Comparison of ENCODE assay signal across 8 cellular contexts in the genomic region with DNA sequence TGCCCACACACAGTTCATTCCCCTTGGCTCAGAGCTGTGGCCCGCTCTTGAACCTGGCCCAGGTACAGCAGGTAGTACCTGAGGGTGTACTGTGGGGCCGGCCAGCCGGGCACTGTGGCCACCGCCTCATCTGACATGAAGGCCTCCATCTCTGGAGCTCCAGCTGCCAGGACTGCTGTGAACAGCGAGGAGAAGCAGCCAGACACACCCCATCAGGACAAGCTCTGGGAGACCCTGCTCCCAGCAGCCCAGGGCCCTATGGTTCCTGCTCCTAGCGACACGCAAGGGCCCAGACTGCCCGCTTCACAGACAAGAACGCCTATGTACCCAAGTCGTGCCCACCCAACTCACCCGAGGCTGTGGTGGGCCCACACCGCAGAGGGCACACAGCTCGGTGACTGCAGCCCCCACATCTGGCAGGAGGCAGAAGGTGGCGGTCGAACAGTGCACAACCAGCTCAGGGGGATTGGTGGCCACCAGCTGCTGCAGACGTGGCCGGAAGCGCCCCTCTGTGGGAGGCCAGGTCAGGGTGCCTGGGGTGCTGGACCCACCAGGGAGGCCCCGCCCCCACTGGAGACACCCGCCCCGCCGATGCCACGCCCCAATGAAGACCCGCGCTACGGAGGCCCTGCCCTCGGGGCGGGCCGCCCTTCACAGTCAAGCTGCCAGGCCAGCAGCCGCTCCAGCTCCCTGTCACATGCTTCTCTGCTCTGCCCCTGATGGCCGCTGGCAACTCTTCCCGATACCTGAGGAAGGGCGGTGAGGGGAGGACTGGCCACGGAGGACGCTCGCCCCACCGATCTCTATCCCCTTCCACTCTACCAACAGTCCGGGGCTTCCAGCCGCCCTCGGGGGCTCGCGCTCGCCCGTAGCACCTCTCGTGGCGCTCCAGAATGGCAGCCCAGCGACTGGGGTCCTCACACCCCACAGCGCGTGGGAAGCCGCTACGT. TPM values are rescaled to one million over a fixed set of nuclear protein-coding genes. Genes with fewer than 3 reads are reported as not detected.
DNase-seq lines count a peak whose midpoint lies in the region; ATAC-seq and TF ChIP-seq lines count a peak whose summit lies in the region.

No MANE protein-coding gene starts in this region.

- H3K4me1 ChIP-seq in CD4-positive, CD25-positive, alpha-beta regulatory T cell (ENCODE audit: control insufficient read depth, insufficient read depth, low read length, poor library complexity, severe bottlenecking) = peaks cover 44% of the 10 kb centered on the region
- H3K4me1 ChIP-seq in HCT116 (ENCODE audit: control insufficient read depth in 1 of 2, insufficient read depth in 2 of 2, low read length in 2 of 2) = peaks cover 11 to 36% of the 10 kb centered on the region in 2 experiments

- H3K4me3 Mint-ChIP-seq in CD4-positive, CD25-positive, alpha-beta regulatory T cell = peak overlapping the region; percentile 84 to 93 (median 85)
- H3K4me3 Mint-ChIP-seq in activated naive CD4-positive, alpha-beta T cell treated with anti-CD3 and anti-CD28 coated beads, Interleukin-2, amount 10 ng/mL, durations not matched to agents 7 days and 5 days = peak overlapping the region; percentile 71
- peak overlapping the region; percentile 82 for H3K4me3 Mint-ChIP-seq in glutamatergic neuron (ENCODE audit: unreplicated experiment)

- H3K4me2 ChIP-seq in HCT116 (ENCODE audit: low read length) = peak overlapping the region; percentile 71

- H3K9ac ChIP-seq in HCT116 (ENCODE audit: low read length) = peak overlapping the region; percentile 48; the same call in 1 of the 2 replicates

- peak overlapping the region; percentile 69 for H3K27ac ChIP-seq in CD4-positive, CD25-positive, alpha-beta regulatory T cell (ENCODE audit: insufficient read depth, low read length, poor library complexity, severe bottlenecking)
- peak overlapping the region; percentile 75 for H3K27ac ChIP-seq in HCT116 (ENCODE audit: low read depth, low read length)

- peaks cover 35% of the 10 kb centered on the region for H3K79me2 ChIP-seq in HCT116 (ENCODE audit: insufficient read depth, low read length)

- DNase-seq in CD4-positive, CD25-positive, alpha-beta regulatory T cell = peak in 2 of 3 donors; percentile 46 to 57
- DNase-seq in HCT116 (ENCODE audit: low read depth, low spot score) (no peak), NCI-H82 treated with DMSO at 0.1 percent for 48 hours (lab: John Stamatoyannopoulos, UW; ENCODE audit: unreplicated experiment) (peak; percentile 66), glutamatergic neuron (peak; percentile 79), occipital lobe (lab: John Stamatoyannopoulos, UW) (peak; percentile 38), epidermal melanocyte (ENCODE audit: insufficient read length, low spot score) (no peak)
- DNase-seq in activated naive CD4-positive, alpha-beta T cell treated with anti-CD3 and anti-CD28 coated beads, Interleukin-2, amount 10 ng/mL, durations not matched to agents 7 days and 5 days = peak; percentile 70

- no peaks in the 10 kb centered on the region for H3K9me3 Mint-ChIP-seq in CD4-positive, CD25-positive, alpha-beta regulatory T cell
- no peaks in the 10 kb centered on the region for H3K9me3 Mint-ChIP-seq in activated naive CD4-positive, alpha-beta T cell treated with anti-CD3 and anti-CD28 coated beads, Interleukin-2, amount 10 ng/mL, durations not matched to agents 7 days and 5 days
- H3K9me3 Mint-ChIP-seq in glutamatergic neuron (ENCODE audit: unreplicated experiment) = peaks cover 7% of the 10 kb centered on the region

- TF ChIP-seq CTCF in HCT116 (IDR thresholded peaks at IDR 0.05 in 2 of 3, conservative IDR thresholded peaks at IDR 0.05 in 1 of 3; ENCODE audit: borderline replicate concordance in 1 of 3, insufficient read depth in 1 of 3, low read depth in 2 of 3, low read length in 2 of 3) (no peak), glutamatergic neuron (IDR thresholded peaks at IDR 0.05; ENCODE audit: partially characterized antibody, unreplicated experiment) (no peak)

- intact Hi-C loops in HCT116 (cut with micrococcal nuclease) = no loop called here

- H2AFZ ChIP-seq in HCT116 (ENCODE audit: low read depth, low read length, poor library complexity, severe bottlenecking) = no peak overlapping the region

- no peak for ATAC-seq in CD4-positive, CD25-positive, alpha-beta regulatory T cell (ENCODE audit: low read depth in 2 of 2)
- ATAC-seq in HCT116 (peak; percentile 26), GM19452 (IDR thresholded peaks at IDR 0.05; ENCODE audit: unreplicated experiment) (no peak)

- H3K36me3 ChIP-seq in CD4-positive, CD25-positive, alpha-beta regulatory T cell (ENCODE audit: control insufficient read depth, insufficient read depth, low read length) = peaks cover 9% of the 10 kb centered on the region
- H3K36me3 ChIP-seq in HCT116 (ENCODE audit: control insufficient read depth in 1 of 2, insufficient read depth in 2 of 2, low read length in 2 of 2) = peaks cover 0 to 26% of the 10 kb centered on the region in 2 experiments; a peak in 2 of 4 replicates

- RAD21 ChIA-PET in HCT116 (lab: Charles Lee; ENCODE audit: low non-redundant PET in 1 of 2, low total read pairs in 2 of 2, uncharacterized antibody in 2 of 2, unreplicated experiment in 2 of 2) = no interaction called here

- H4K20me1 ChIP-seq in HCT116 (ENCODE audit: insufficient read depth) = no peaks in the 10 kb centered on the region

- no peaks in the 10 kb centered on the region for H3K9me3 ChIP-seq in CD4-positive, CD25-positive, alpha-beta regulatory T cell (ENCODE audit: control insufficient read depth in 2 of 2, low read length in 2 of 2)
- H3K9me3 ChIP-seq in HCT116 (ENCODE audit: control insufficient read depth in 1 of 2, insufficient read depth in 1 of 2, low read depth in 1 of 2, low read length in 2 of 2) = no peaks in the 10 kb centered on the region

- TF ChIP-seq RAD21 in HCT116 (IDR thresholded peaks at IDR 0.05; ENCODE audit: low read depth) = no peak

- H3K4me1 Mint-ChIP-seq in CD4-positive, CD25-positive, alpha-beta regulatory T cell = peaks cover 0 to 42% (median 5%) of the 10 kb centered on the region in 4 donors
- peaks cover 35% of the 10 kb centered on the region for H3K4me1 Mint-ChIP-seq in activated naive CD4-positive, alpha-beta T cell treated with anti-CD3 and anti-CD28 coated beads, Interleukin-2, amount 10 ng/mL, durations not matched to agents 7 days and 5 days
- peaks cover 9% of the 10 kb centered on the region for H3K4me1 Mint-ChIP-seq in glutamatergic neuron (ENCODE audit: low read depth, unreplicated experiment)

- H3K9me2 ChIP-seq in HCT116 (ENCODE audit: insufficient read depth) = no peaks in the 10 kb centered on the region

- peaks cover 3% of the 10 kb centered on the region for H3K36me3 Mint-ChIP-seq in CD4-positive, CD25-positive, alpha-beta regulatory T cell
- H3K36me3 Mint-ChIP-seq in activated naive CD4-positive, alpha-beta T cell treated with anti-CD3 and anti-CD28 coated beads, Interleukin-2, amount 10 ng/mL, durations not matched to agents 7 days and 5 days = peaks cover 15% of the 10 kb centered on the region
- H3K36me3 Mint-ChIP-seq in glutamatergic neuron (ENCODE audit: unreplicated experiment) = no peaks in the 10 kb centered on the region

- no peaks in the 10 kb centered on the region for H3K27me3 ChIP-seq in CD4-positive, CD25-positive, alpha-beta regulatory T cell (ENCODE audit: control insufficient read depth, insufficient read depth, low read length)
- H3K27me3 ChIP-seq in HCT116 (ENCODE audit: insufficient read depth, low read length) = no peaks in the 10 kb centered on the region

- POLR2A ChIA-PET in HCT116 (lab: Charles Lee) = interaction anchor here (0.6 kb wide), 1 partner anchor 142 kb away, joined by 4 read pairs; no protein-coding TSS in a partner anchor

- no TSS peak for BruUV-seq in HCT116 (replicated peaks; lab: Mats Ljungman, UMichigan)

- H3K27me3 Mint-ChIP-seq in CD4-positive, CD25-positive, alpha-beta regulatory T cell = no peaks in the 10 kb centered on the region
- peaks cover 33% of the 10 kb centered on the region for H3K27me3 Mint-ChIP-seq in activated naive CD4-positive, alpha-beta T cell treated with anti-CD3 and anti-CD28 coated beads, Interleukin-2, amount 10 ng/mL, durations not matched to agents 7 days and 5 days
- peaks cover 11% of the 10 kb centered on the region for H3K27me3 Mint-ChIP-seq in glutamatergic neuron (ENCODE audit: unreplicated experiment)

- peak overlapping the region in 1 of 3 donors; percentile 88 for H3K27ac Mint-ChIP-seq in CD4-positive, CD25-positive, alpha-beta regulatory T cell
- peak overlapping the region; percentile 42 for H3K27ac Mint-ChIP-seq in activated naive CD4-positive, alpha-beta T cell treated with anti-CD3 and anti-CD28 coated beads, Interleukin-2, amount 10 ng/mL, durations not matched to agents 7 days and 5 days
- peak overlapping the region; percentile 73 for H3K27ac Mint-ChIP-seq in glutamatergic neuron (ENCODE audit: unreplicated experiment)

- H3K4me3 ChIP-seq in CD4-positive, CD25-positive, alpha-beta regulatory T cell (ENCODE audit: low read depth, low read length) = no peak overlapping the region
- peak overlapping the region; percentile 40 to 52 for H3K4me3 ChIP-seq in HCT116 (replicated peaks in 1 of 2; ENCODE audit: low read depth in 1 of 2, low read length in 2 of 2)

- CTCF ChIA-PET in HCT116 (lab: Charles Lee) = interaction anchor here (1.0 kb wide), 1 partner anchor 30 kb away, joined by 5 read pairs; the partner anchor contains the start of gene WDR90
- CTCF ChIA-PET in activated naive CD4-positive, alpha-beta T cell treated with anti-CD3 and anti-CD28 coated beads, Interleukin-2, amount 10 ng/mL, durations not matched to agents 7 days and 5 days (lab: Charles Lee) = no interaction called here

- TF ChIP-seq POLR2A in HCT116 (IDR thresholded peaks at IDR 0.05; ENCODE audit: borderline replicate concordance, extremely low read depth, insufficient read depth, insufficient read length) = no peak

RNA-seq across cellular contexts. Expression of gene STUB1, which starts 1.1 kb away (rescaled TPM):
- total RNA-seq in CD4-positive, CD25-positive, alpha-beta regulatory T cell = 63.2 TPM
- polyA plus RNA-seq in CD4-positive, CD25-positive, alpha-beta regulatory T cell = 100 to 1,000 TPM; 117 to 142 (median 135) TPM
- total RNA-seq in HCT116 (2021; ENCODE audit: unreplicated experiment) (111 TPM), glutamatergic neuron (ENCODE audit: unreplicated experiment) (78.3 TPM), occipital lobe (49.9 TPM)
- 85.9 and 95.7 TPM in 2 replicates for polyA plus RNA-seq in HCT116 (2012)

RNA-seq across cellular contexts. Expression of gene RHBDL1, which starts 3.7 kb away (rescaled TPM):
- total RNA-seq in CD4-positive, CD25-positive, alpha-beta regulatory T cell = 3.2 TPM
- polyA plus RNA-seq in CD4-positive, CD25-positive, alpha-beta regulatory T cell = 1 to 10 TPM in 1 of 4 donors, under 1 TPM in 2, not detected in 1; 0.49 to 1.5 (median 0.88) TPM
- total RNA-seq in HCT116 (2021; ENCODE audit: unreplicated experiment) = 12.7 TPM
- polyA plus RNA-seq in HCT116 (2012) = 8.9 and 10.5 TPM in 2 replicates
- 8.2 TPM for total RNA-seq in glutamatergic neuron (ENCODE audit: unreplicated experiment)
- 1.4 TPM for total RNA-seq in occipital lobe

RNA-seq across cellular contexts. Expression of gene JMJD8, which starts 5.0 kb away (rescaled TPM):
- total RNA-seq in CD4-positive, CD25-positive, alpha-beta regulatory T cell = 22.7 TPM
- polyA plus RNA-seq in CD4-positive, CD25-positive, alpha-beta regulatory T cell = 10 to 100 TPM; 29.2 to 36.2 (median 33.4) TPM
- total RNA-seq in HCT116 (2021; ENCODE audit: unreplicated experiment) (121 TPM), glutamatergic neuron (ENCODE audit: unreplicated experiment) (26.1 TPM), occipital lobe (14.3 TPM)
- polyA plus RNA-seq in HCT116 (2012) = 96.6 and 97.3 TPM in 2 replicates

RNA-seq across cellular contexts. Expression of gene WDR24, which starts 11.1 kb away (rescaled TPM):
- total RNA-seq in CD4-positive, CD25-positive, alpha-beta regulatory T cell = 8.9 TPM
- polyA plus RNA-seq in CD4-positive, CD25-positive, alpha-beta regulatory T cell = 10 to 100 TPM in 2 of 4 donors, 1 to 10 TPM in 2; 7.9 to 10.4 (median 10.0) TPM
- total RNA-seq in HCT116 (2021; ENCODE audit: unreplicated experiment) = 15.5 TPM
- polyA plus RNA-seq in HCT116 (2012) = 12.1 and 15.0 TPM in 2 replicates
- total RNA-seq in glutamatergic neuron (ENCODE audit: unreplicated experiment) = 19.9 TPM
- 3.0 TPM for total RNA-seq in occipital lobe

RNA-seq across cellular contexts. Expression of gene RHOT2, which starts 11.2 kb away (rescaled TPM):
- total RNA-seq in CD4-positive, CD25-positive, alpha-beta regulatory T cell = 212 TPM
- polyA plus RNA-seq in CD4-positive, CD25-positive, alpha-beta regulatory T cell = 10 to 100 TPM; 34.3 to 47.1 (median 38.4) TPM
- total RNA-seq in HCT116 (2021; ENCODE audit: unreplicated experiment) (98.5 TPM), glutamatergic neuron (ENCODE audit: unreplicated experiment) (208 TPM), occipital lobe (20.9 TPM)
- 62.9 and 63.5 TPM in 2 replicates for polyA plus RNA-seq in HCT116 (2012)

Comparison
In these comparisons a context has a peak if more than half of its experiments do, and no peak if none do; other contexts are left out.
1. DNase-seq: peak in CD4-positive, CD25-positive, alpha-beta regulatory T cell (2 of 3), NCI-H82 treated with DMSO at 0.1 percent for 48 hours (single experiment), activated naive CD4-positive, alpha-beta T cell treated with anti-CD3 and anti-CD28 coated beads, Interleukin-2, amount 10 ng/mL, durations not matched to agents 7 days and 5 days (single experiment), glutamatergic neuron (single experiment) and occipital lobe (single experiment); none in HCT116 (single experiment) and epidermal melanocyte (single experiment).
2. Peak in every context shown above with its lines, with median percentiles within 50 percentile points of each other: H3K4me3 Mint-ChIP-seq.